ENCODE assay signal across 8 cellular contexts in genomic region chr16:3264137-3265036, GRCh38. TPM values are rescaled to one million over a fixed set of nuclear protein-coding genes. Genes with fewer than 3 reads are reported as not detected.
DNase-seq lines count a peak whose midpoint lies in the region; ATAC-seq and TF ChIP-seq lines count a peak whose summit lies in the region.

No MANE protein-coding gene starts in this region.

- H3K4me1 ChIP-seq in PC-3 (ENCODE audit: insufficient read depth, low read length): peaks cover 6% of the 10 kb centered on the region; the same call in 1 of the 2 replicates

- BruUV-seq in PC-3 (replicated peaks; lab: Mats Ljungman, UMichigan): TSS peak; percentile 91

- ATAC-seq in GM21619 (IDR thresholded peaks at IDR 0.05; ENCODE audit: unreplicated experiment): peak; percentile 84
- ATAC-seq in PC-3: peak; percentile 96
- peak; percentile 87 to 90 for ATAC-seq in activated T-cell treated with anti-CD3 and anti-CD28 coated beads, Interleukin-2, amount 50 U/mL, for 4 hours
- peak; percentile 94 for ATAC-seq in esophagus mucosa

- peak overlapping the region; percentile 85 for H3K4me3 Mint-ChIP-seq in activated T-cell treated with anti-CD3 and anti-CD28 coated beads, Interleukin-2, amount 50 U/mL, for 4 hours

- no peaks in the 10 kb centered on the region for H3K9me3 Mint-ChIP-seq in activated T-cell treated with anti-CD3 and anti-CD28 coated beads, Interleukin-2, amount 50 U/mL, for 4 hours

- TF ChIP-seq CTCF in PC-3 (conservative IDR thresholded peaks at IDR 0.05; ENCODE audit: low read depth, low read length): no peak

- no peaks in the 10 kb centered on the region for H3K9me3 ChIP-seq in PC-3 (ENCODE audit: low read length)

- no peaks in the 10 kb centered on the region for H3F3A ChIP-seq in PC-3 (ENCODE audit: low read length, unreplicated experiment)

- no peaks in the 10 kb centered on the region for H4K20me1 ChIP-seq in PC-3 (ENCODE audit: low read length)

- peaks cover 35% of the 10 kb centered on the region for H3K4me1 Mint-ChIP-seq in activated T-cell treated with anti-CD3 and anti-CD28 coated beads, Interleukin-2, amount 50 U/mL, for 4 hours (ENCODE audit: low read depth)

- peak overlapping the region; percentile 96 for H2AFZ ChIP-seq in PC-3 (ENCODE audit: low read length)

- peak overlapping the region; percentile 82 for H3K9ac ChIP-seq in PC-3 (ENCODE audit: low read length)

- no peaks in the 10 kb centered on the region for H3K9me2 ChIP-seq in PC-3 (replicated peaks; ENCODE audit: low read length)

- CTCF ChIA-PET in PC-3 (lab: Charles Lee): no interaction called here

- H3K27me3 Mint-ChIP-seq in activated T-cell treated with anti-CD3 and anti-CD28 coated beads, Interleukin-2, amount 50 U/mL, for 4 hours (ENCODE audit: low read depth): no peaks in the 10 kb centered on the region

- POLR2A ChIA-PET in PC-3 (lab: Charles Lee; ENCODE audit: unreplicated experiment): interaction anchor here (0.5 to 1.2 kb wide), 2 partner anchors 19 to 100 kb away, joined by 3 to 6 read pairs; partner anchors contain the start of gene ZNF263

- intact Hi-C loops in PC-3 (cut with micrococcal nuclease): loop anchor here (1.0 to 5.0 kb wide), 2 partner anchors 19 to 238 kb away; partner anchors contain the start of genes CLUAP1 and ZNF263

- peak overlapping the region; percentile 90 for H3K27ac ChIP-seq in PC-3 (ENCODE audit: low read length)

- H3K36me3 ChIP-seq in PC-3 (ENCODE audit: low read depth, low read length): no peaks in the 10 kb centered on the region

- peak overlapping the region; percentile 81 for H3K4me2 ChIP-seq in PC-3 (ENCODE audit: low read length)

- peaks cover 3% of the 10 kb centered on the region for H3K36me3 Mint-ChIP-seq in activated T-cell treated with anti-CD3 and anti-CD28 coated beads, Interleukin-2, amount 50 U/mL, for 4 hours (ENCODE audit: insufficient read depth)

- no peaks in the 10 kb centered on the region for H3K79me2 ChIP-seq in PC-3 (ENCODE audit: low read length)

- no peaks in the 10 kb centered on the region for H3K27me3 ChIP-seq in PC-3 (ENCODE audit: low read length)

- H3K4me3 ChIP-seq in Jurkat, Clone E6-1 (ENCODE audit: low read length): peak overlapping the region; percentile 65
- peak overlapping the region; percentile 77 for H3K4me3 ChIP-seq in PC-3 (ENCODE audit: low read length)

- DNase-seq in DMS53 (lab: John Stamatoyannopoulos, UW) (peak; percentile 98), PC-3 (peak; percentile 94), myocyte (ENCODE audit: low read depth) (peak; percentile 99)
- DNase-seq in Jurkat, Clone E6-1 (ENCODE audit: low read depth, low spot score): peak; percentile 97
- DNase-seq in activated T-cell treated with anti-CD3 and anti-CD28 coated beads, Interleukin-2, amount 50 U/mL, for 4 hours: peak; percentile 92
- peak; percentile 89 to 99 for DNase-seq in stimulated activated CD8-positive, alpha-beta memory T cell treated with anti-CD3 and anti-CD28 coated beads, Interleukin-7, amount 100 ng/mL, for 48 hours (ENCODE audit: extremely low read depth in 1 of 2, low read depth in 1 of 2)

RNA-seq across cellular contexts. Expression of gene MEFV, which starts 8.0 kb away (rescaled TPM):
- polyA plus RNA-seq in Jurkat, Clone E6-1 (2012; ENCODE audit: insufficient read depth, insufficient read length): not detected
- 0.04 TPM in 1 of 2 replicates, not detected in the other for total RNA-seq in PC-3 (2014; rRNA removed)
- total RNA-seq in activated T-cell treated with anti-CD3 and anti-CD28 coated beads, Interleukin-2, amount 50 U/mL, for 4 hours: under 1 TPM in 1 of 3 donors, not detected in 2; 0.14 TPM
- 0.52 TPM for total RNA-seq in esophagus mucosa
- total RNA-seq in myocyte: 0.37 and 0.99 TPM in 2 replicates
- polyA plus RNA-seq in myocyte (2012): 0.11 TPM

RNA-seq across cellular contexts. Expression of gene ZNF263, which starts 18.9 kb away (rescaled TPM):
- polyA plus RNA-seq in Jurkat, Clone E6-1 (2012; ENCODE audit: insufficient read depth, insufficient read length): 17.7 TPM
- total RNA-seq in PC-3 (2014; rRNA removed): 52.2 and 68.7 TPM in 2 replicates
- 10 to 100 TPM; 39.7 to 44.5 (median 41.5) TPM for total RNA-seq in activated T-cell treated with anti-CD3 and anti-CD28 coated beads, Interleukin-2, amount 50 U/mL, for 4 hours
- total RNA-seq in esophagus mucosa: 9.3 TPM
- 36.2 and 48.2 TPM in 2 replicates for total RNA-seq in myocyte
- 21.9 TPM for polyA plus RNA-seq in myocyte (2012)

RNA-seq across cellular contexts. Expression of gene ZNF200, which starts 29.4 kb away (rescaled TPM):
- polyA plus RNA-seq in Jurkat, Clone E6-1 (2012; ENCODE audit: insufficient read depth, insufficient read length): 5.7 TPM
- total RNA-seq in PC-3 (2014; rRNA removed): 4.7 and 5.0 TPM in 2 replicates
- 1 to 10 TPM; 9.0 to 9.7 (median 9.6) TPM for total RNA-seq in activated T-cell treated with anti-CD3 and anti-CD28 coated beads, Interleukin-2, amount 50 U/mL, for 4 hours
- total RNA-seq in esophagus mucosa: 4.1 TPM
- 8.6 and 9.2 TPM in 2 replicates for total RNA-seq in myocyte
- 4.6 TPM for polyA plus RNA-seq in myocyte (2012)

RNA-seq across cellular contexts. Expression of gene TIGD7, which starts 40.8 kb away (rescaled TPM):
- polyA plus RNA-seq in Jurkat, Clone E6-1 (2012; ENCODE audit: insufficient read depth, insufficient read length): 0.73 TPM
- total RNA-seq in PC-3 (2014; rRNA removed) (4.4 and 5.5 TPM in 2 replicates), esophagus mucosa (1.1 TPM), myocyte (4.5 and 8.4 TPM in 2 replicates)
- 1 to 10 TPM; 1.7 to 3.2 (median 2.1) TPM for total RNA-seq in activated T-cell treated with anti-CD3 and anti-CD28 coated beads, Interleukin-2, amount 50 U/mL, for 4 hours
- 2.5 TPM for polyA plus RNA-seq in myocyte (2012)

RNA-seq across cellular contexts. Expression of gene ZNF75A, which starts 40.9 kb away (rescaled TPM):
- polyA plus RNA-seq in Jurkat, Clone E6-1 (2012; ENCODE audit: insufficient read depth, insufficient read length): 3.3 TPM
- total RNA-seq in PC-3 (2014; rRNA removed) (15.9 and 20.1 TPM in 2 replicates), esophagus mucosa (10.4 TPM), myocyte (19.5 and 22.3 TPM in 2 replicates)
- total RNA-seq in activated T-cell treated with anti-CD3 and anti-CD28 coated beads, Interleukin-2, amount 50 U/mL, for 4 hours: 10 to 100 TPM; 20.9 to 23.1 (median 21.9) TPM
- polyA plus RNA-seq in myocyte (2012): 15.5 TPM

Comparison
In these comparisons a context has a peak if more than half of its experiments do, and no peak if none do; other contexts are left out.
1. Peak in every context shown above with its lines: DNase-seq, ATAC-seq, H3K4me3 ChIP-seq and H3K27ac ChIP-seq.